Comparison of ENCODE assay signal across 28 cellular contexts in genomic region chr21:39825250-39825649, GRCh38. TPM values are rescaled to one million over a fixed set of nuclear protein-coding genes. Genes with fewer than 3 reads are reported as not detected.
"Had no signal": no experiment of that assay in that cellular context is flagged by ENCODE, and none has a peak within 500 bp of the region (broad histone marks: within the 10 kb centered on the region; RNA-seq: fewer than 3 reads in every experiment).

No MANE protein-coding gene starts in this region.

- FAIRE-seq: urothelium cell line had no signal

- H3K27ac ChIP-seq: stomach, suprapubic skin, testis, thoracic aorta, thyroid gland, tibial artery, tibial nerve, transverse colon, upper lobe of left lung, upper lobe of right lung, uterus, vagina had no signal

- H3K36me3 ChIP-seq: stomach, suprapubic skin, thoracic aorta, thyroid gland, tibial artery, tibial nerve, transverse colon, upper lobe of left lung, upper lobe of right lung, uterus, vagina had no signal

- ATAC-seq: stimulated activated effector memory CD8-positive, alpha-beta T cell treated with anti-CD3 and anti-CD28 coated beads, Interleukin-12 subunit alpha, Interleukin-12 subunit beta, amount 100 ng/mL, for 72 hours; stimulated activated memory B cell treated with anti-CD40 and anti-IgM and Interleukin-4, amounts not matched to agents 10 μg/mL and 1 μg/mL and 100 μg/mL, for 72 hours; stimulated activated naive B cell treated with anti-CD40 and anti-IgM and Interleukin-4, amounts not matched to agents 10 μg/mL and 1 μg/mL and 100 μg/mL, for 72 hours; stimulated activated naive CD8-positive, alpha-beta T cell treated with anti-CD3 and anti-CD28 coated beads, Interleukin-15, amount 100 ng/mL, for 72 hours; stimulated activated naive CD8-positive, alpha-beta T cell treated with anti-CD3 and anti-CD28 coated beads, Interleukin-15, Interleukin-2, amounts not matched to agents 100 U/mL and 50 U/mL, for 24 hours; upper lobe of right lung had no signal

- H3K4me1 ChIP-seq: stomach, suprapubic skin, testis, thyroid gland, tibial artery, tibial nerve, transverse colon, upper lobe of left lung, upper lobe of right lung, uterus, vagina had no signal

- H3K27me3 ChIP-seq: stomach, suprapubic skin, testis, thyroid gland, tibial artery, tibial nerve, transverse colon, upper lobe of left lung, upper lobe of right lung, uterus, vagina had no signal

- DNase-seq: stimulated activated CD4-positive, alpha-beta T cell treated with anti-CD3 and anti-CD28 coated beads, Interleukin-2, amount 100 ng/mL, for 48 hours; stimulated activated CD4-positive, alpha-beta T cell treated with anti-CD3 and anti-CD28 coated beads, Interleukin-4, amount 100 ng/mL, for 1 hour; stimulated activated CD4-positive, alpha-beta T cell treated with anti-CD3 and anti-CD28 coated beads, Interleukin-4, amount 100 ng/mL, for 24 hours; stimulated activated CD4-positive, alpha-beta T cell treated with anti-CD3 and anti-CD28 coated beads, Interleukin-4, amount 100 ng/mL, for 4 hours; stimulated activated CD8-positive, alpha-beta memory T cell treated with anti-CD3 and anti-CD28 coated beads, Interleukin-4, amount 100 ng/mL, for 48 hours; stimulated activated naive B cell treated with anti-CD40 and anti-IgM and Interleukin-4, amounts not matched to agents 10 μg/mL and 1 μg/mL and 100 μg/mL, for 72 hours; stimulated activated naive CD4-positive, alpha-beta T cell; stimulated activated naive CD4-positive, alpha-beta T cell treated with Interleukin-2 at 50 U/mL for 16 hours; stimulated activated naive CD8-positive, alpha-beta T cell treated with anti-CD3 and anti-CD28 coated beads, Interleukin-15, amount 100 ng/mL, for 72 hours; stimulated activated naive CD8-positive, alpha-beta T cell treated with anti-CD3 and anti-CD28 coated beads, Interleukin-15, Interleukin-2, amounts not matched to agents 100 U/mL and 50 U/mL, for 24 hours; stomach; substantia nigra; testis; thyroid gland; tibial artery; transverse colon; trophoblast cell; upper lobe of left lung; upper lobe of right lung; uterus had no signal

- H3K4me3 ChIP-seq: stomach, suprapubic skin, testis, thoracic aorta, thyroid gland, tibial artery, tibial nerve, transverse colon, upper lobe of left lung, upper lobe of right lung, uterus, vagina had no signal

- H3K9me3 ChIP-seq: stomach, suprapubic skin, testis, thoracic aorta, thyroid gland, tibial artery, tibial nerve, transverse colon, upper lobe of left lung, upper lobe of right lung, uterus, vagina had no signal

RNA-seq across cellular contexts. Expression of gene PCP4, which starts 42.0 kb away (rescaled TPM):
- total RNA-seq: subcutaneous adipose tissue had no signal
